23 cellular contexts compared by ENCODE assay signal in the genomic region with DNA sequence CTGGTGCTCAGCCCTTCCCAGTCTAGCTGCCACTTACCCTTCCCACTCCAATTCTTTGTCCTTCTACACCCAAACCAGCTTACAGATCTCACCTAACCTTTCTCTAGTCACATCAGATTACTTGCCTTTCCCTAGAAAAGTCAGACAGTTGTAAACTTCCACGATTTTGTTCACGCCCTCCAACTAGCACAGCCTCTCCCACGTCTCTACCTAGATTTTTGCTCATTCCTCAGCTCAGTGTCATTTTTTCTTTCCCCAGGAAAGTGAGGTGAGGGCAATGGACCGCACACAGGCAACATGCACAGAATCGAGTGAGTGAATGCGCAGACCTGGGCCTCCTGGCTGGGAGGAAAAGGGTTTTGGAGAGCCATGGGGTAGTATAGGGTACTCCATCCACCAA. TPM values are rescaled to one million over a fixed set of nuclear protein-coding genes. Genes with fewer than 3 reads are reported as not detected.
DNase-seq lines count a peak whose midpoint lies in the region; ATAC-seq and TF ChIP-seq lines count a peak whose summit lies in the region.
"Had no signal": no experiment of that assay in that cellular context is flagged by ENCODE, and none has a peak within 500 bp of the region (broad histone marks: within the 10 kb centered on the region; RNA-seq: fewer than 3 reads in every experiment).

No MANE protein-coding gene starts in this region.

- H3K9me3 Mint-ChIP-seq in HFFc6, result no peaks in the 10 kb centered on the region
- H3K9me3 Mint-ChIP-seq: activated naive CD8-positive, alpha-beta T cell treated with anti-CD3 and anti-CD28 coated beads, Interleukin-2, amount 10 ng/mL, durations not matched to agents 7 days and 5 days had no signal

- 88 to 89% methylated on average over 6 of the region's 6 CpGs for WGBS in thyroid gland, 2 donors

- peak; percentile 36; the same call in 2 of the 3 replicates for ATAC-seq in SK-N-SH treated with all-trans-retinoic acid at 6 μM for 48 hours
- no peak for ATAC-seq in thoracic aorta (ENCODE audit: insufficient number of reproducible peaks, low FRiP score, low read depth)
- ATAC-seq: K562 had no signal

- peak overlapping the region; percentile 52; the same call in 1 of the 2 replicates for H3K27ac Mint-ChIP-seq in HFFc6
- H3K27ac Mint-ChIP-seq: activated naive CD8-positive, alpha-beta T cell treated with anti-CD3 and anti-CD28 coated beads, Interleukin-2, amount 10 ng/mL, durations not matched to agents 7 days and 5 days; progenitor cell of endocrine pancreas had no signal

- 0 out of 2 replicates have a peak, but pooled peaks cover 4% of the 10 kb centered on the region for H3K36me3 Mint-ChIP-seq in HFFc6 (ENCODE audit: low read depth)
- H3K36me3 Mint-ChIP-seq: activated naive CD8-positive, alpha-beta T cell treated with anti-CD3 and anti-CD28 coated beads, Interleukin-2, amount 10 ng/mL, durations not matched to agents 7 days and 5 days had no signal

- peak overlapping the region; percentile 48 to 81 for H3K27ac ChIP-seq in thoracic aorta
- H3K27ac ChIP-seq in thyroid gland, result no peak overlapping the region
- H3K27ac ChIP-seq: sigmoid colon, testis, VCaP had no signal

- peaks cover 27% of the 10 kb centered on the region for H3K4me1 Mint-ChIP-seq in HFFc6 (ENCODE audit: low read depth)
- H3K4me1 Mint-ChIP-seq: activated naive CD8-positive, alpha-beta T cell treated with anti-CD3 and anti-CD28 coated beads, Interleukin-2, amount 10 ng/mL, durations not matched to agents 7 days and 5 days had no signal

- 0 out of 2 replicates have a peak, but pooled peaks cover 8% of the 10 kb centered on the region for H3K27me3 Mint-ChIP-seq in HFFc6 (ENCODE audit: insufficient read depth)
- H3K27me3 Mint-ChIP-seq: activated naive CD8-positive, alpha-beta T cell treated with anti-CD3 and anti-CD28 coated beads, Interleukin-2, amount 10 ng/mL, durations not matched to agents 7 days and 5 days had no signal

- H3K36me3 ChIP-seq in thoracic aorta (no peaks in the 10 kb centered on the region), thyroid gland (no peaks in the 10 kb centered on the region)
- H3K36me3 ChIP-seq: sigmoid colon had no signal

- H3K4me1 ChIP-seq in thoracic aorta (ENCODE audit: control insufficient read depth in 1 of 2, low read depth in 2 of 2) (peaks cover 8 to 14% of the 10 kb centered on the region in 2 donors), thyroid gland (no peaks in the 10 kb centered on the region)
- H3K4me1 ChIP-seq: sigmoid colon, testis had no signal

- H3K9me3 ChIP-seq in thoracic aorta, result no peaks in the 10 kb centered on the region
- H3K9me3 ChIP-seq in thyroid gland, result no peaks in the 10 kb centered on the region
- H3K9me3 ChIP-seq: testis had no signal

- TF ChIP-seq CTCF in HFFc6 (IDR thresholded peaks at IDR 0.05), result no peak
- TF ChIP-seq CTCF in thoracic aorta (IDR thresholded peaks at IDR 0.05), result no peak
- no peak for TF ChIP-seq CTCF in thyroid gland (IDR thresholded peaks at IDR 0.05)

- H3K27me3 ChIP-seq in thoracic aorta (replicated peaks; ENCODE audit: insufficient read depth) (no peaks in the 10 kb centered on the region), thyroid gland (no peaks in the 10 kb centered on the region)
- H3K27me3 ChIP-seq: sigmoid colon, testis had no signal

- intact Hi-C loops in thyroid gland (cut with DNase I), result no loop called here

- no peak for TF ChIP-seq POLR2A in thyroid gland (IDR thresholded peaks at IDR 0.05)

- DNase-seq in HFFc6 (no peak), glomerular visceral epithelial cell (ENCODE audit: extremely low spot score) (peak; percentile 19), thoracic aorta (ENCODE audit: low spot score) (no peak), thyroid gland (no peak), Kasumi-1 (lab: John Stamatoyannopoulos, UW) (no peak), foreskin melanocyte (no peak)
- DNase-seq: activated CD4-positive, alpha-beta T cell treated with anti-CD3 and anti-CD28 coated beads for 48 hours; activated CD8-positive, alpha-beta memory T cell treated with anti-CD3 and anti-CD28 coated beads for 24 hours; activated gamma-delta T cell; activated naive CD8-positive, alpha-beta T cell treated with anti-CD3 and anti-CD28 coated beads, Interleukin-2, amount 10 ng/mL, durations not matched to agents 7 days and 5 days; effector CD8-positive, alpha-beta T cell; MM.1S; NCI-H1436; NCI-H748 treated with DMSO at 0.1 percent for 48 hours; sigmoid colon; stimulated activated CD4-positive, alpha-beta T cell treated with anti-CD3 and anti-CD28 coated beads, Interleukin-15, amount 100 ng/mL, for 24 hours; stimulated activated naive CD4-positive, alpha-beta T cell; testis had no signal

- H3K4me3 ChIP-seq in thoracic aorta, result no peak overlapping the region
- no peak overlapping the region for H3K4me3 ChIP-seq in thyroid gland (replicated peaks in 1 of 3)
- H3K4me3 ChIP-seq: K562, sigmoid colon, testis had no signal

- no peak overlapping the region for H3K4me3 Mint-ChIP-seq in HFFc6
- H3K4me3 Mint-ChIP-seq: activated naive CD8-positive, alpha-beta T cell treated with anti-CD3 and anti-CD28 coated beads, Interleukin-2, amount 10 ng/mL, durations not matched to agents 7 days and 5 days had no signal

TF ChIP-seq in SK-N-SH treated with all-trans-retinoic acid at 6 μM for 48 hours, 23 proteins besides CTCF, POLR2A, EP300 and RAD21 (continues in another document):
- no peak for TF ChIP-seq ZNF565 (CRISPR knock-in tag; conservative IDR thresholded peaks at IDR 0.05; ENCODE audit: low read depth)
- no peak for TF ChIP-seq ZFP3 (CRISPR knock-in tag; IDR thresholded peaks at IDR 0.05)
- TF ChIP-seq GLIS3 (CRISPR knock-in tag; IDR thresholded peaks at IDR 0.05), result no peak
- no peak for TF ChIP-seq CSRNP3 (CRISPR knock-in tag; IDR thresholded peaks at IDR 0.05)
- no peak for TF ChIP-seq ARNTL (CRISPR knock-in tag; IDR thresholded peaks at IDR 0.05; ENCODE audit: borderline replicate concordance, low read depth)
- TF ChIP-seq, protein P1, sequence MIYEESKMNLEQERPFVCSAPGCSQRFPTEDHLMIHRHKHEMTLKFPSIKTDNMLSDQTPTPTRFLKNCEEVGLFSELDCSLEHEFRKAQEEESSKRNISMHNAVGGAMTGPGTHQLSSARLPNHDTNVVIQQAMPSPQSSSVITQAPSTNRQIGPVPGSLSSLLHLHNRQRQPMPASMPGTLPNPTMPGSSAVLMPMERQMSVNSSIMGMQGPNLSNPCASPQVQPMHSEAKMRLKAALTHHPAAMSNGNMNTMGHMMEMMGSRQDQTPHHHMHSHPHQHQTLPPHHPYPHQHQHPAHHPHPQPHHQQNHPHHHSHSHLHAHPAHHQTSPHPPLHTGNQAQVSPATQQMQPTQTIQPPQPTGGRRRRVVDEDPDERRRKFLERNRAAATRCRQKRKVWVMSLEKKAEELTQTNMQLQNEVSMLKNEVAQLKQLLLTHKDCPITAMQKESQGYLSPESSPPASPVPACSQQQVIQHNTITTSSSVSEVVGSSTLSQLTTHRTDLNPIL (CRISPR knock-in tag; IDR thresholded peaks at IDR 0.05; ENCODE audit: low read depth), result no peak
- TF ChIP-seq ZFP30 (CRISPR knock-in tag; IDR thresholded peaks at IDR 0.05), result no peak
- no peak for TF ChIP-seq ZNF8 (CRISPR knock-in tag; IDR thresholded peaks at IDR 0.05)
- TF ChIP-seq PPARA (CRISPR knock-in tag; IDR thresholded peaks at IDR 0.05; ENCODE audit: borderline replicate concordance), result no peak
- TF ChIP-seq ESRRG (CRISPR knock-in tag; IDR thresholded peaks at IDR 0.05), result no peak
- no peak for TF ChIP-seq SNAI2 (CRISPR knock-in tag; IDR thresholded peaks at IDR 0.05)
- no peak for TF ChIP-seq RARB (CRISPR knock-in tag; IDR thresholded peaks at IDR 0.05)
- no peak for TF ChIP-seq TSHZ2 (CRISPR knock-in tag; IDR thresholded peaks at IDR 0.05)
- TF ChIP-seq BACH2 (CRISPR knock-in tag; IDR thresholded peaks at IDR 0.05; ENCODE audit: borderline replicate concordance), result no peak
- no peak for TF ChIP-seq ZNF70 (CRISPR knock-in tag; IDR thresholded peaks at IDR 0.05)
- no peak for TF ChIP-seq TCF4 (CRISPR knock-in tag; IDR thresholded peaks at IDR 0.05; ENCODE audit: borderline replicate concordance)
- TF ChIP-seq ZC3H10 (CRISPR knock-in tag; IDR thresholded peaks at IDR 0.05), result no peak

RNA-seq across cellular contexts. Expression of gene PRUNE2, which starts 20.9 kb away (rescaled TPM):
- under 1 TPM in 4 of 6 experiments, not detected in 2; 0.02 to 0.29 (median 0.16) TPM for total RNA-seq in HFFc6 (2021; fragmentation: NEBNext Ultra II Directional; extraction: Animal tissue kit (Norgen Biotek cat#: 25700))
- total RNA-seq in thoracic aorta (100 to 1,000 TPM; 360 to 420 TPM), thyroid gland (1 to 10 TPM; 3.7 to 7.8 (median 4.9) TPM)
- total RNA-seq: G401 had no signal

Comparison
In these comparisons a context has a peak if more than half of its experiments do, and no peak if none do; other contexts are left out.
1. H3K27ac ChIP-seq: peak in thoracic aorta (2 of 2); none in thyroid gland (0 of 3).
2. RNA of gene PRUNE2, which starts 20.9 kb away (total RNA-seq): 360 to 420 TPM in thoracic aorta; 3.7 to 7.8 TPM in thyroid gland and 0.02 to 0.29 TPM in HFFc6; every median in the first group is over 10 times any median in the second.